Comparison of ENCODE assay signal across 8 cellular contexts in the genomic region with DNA sequence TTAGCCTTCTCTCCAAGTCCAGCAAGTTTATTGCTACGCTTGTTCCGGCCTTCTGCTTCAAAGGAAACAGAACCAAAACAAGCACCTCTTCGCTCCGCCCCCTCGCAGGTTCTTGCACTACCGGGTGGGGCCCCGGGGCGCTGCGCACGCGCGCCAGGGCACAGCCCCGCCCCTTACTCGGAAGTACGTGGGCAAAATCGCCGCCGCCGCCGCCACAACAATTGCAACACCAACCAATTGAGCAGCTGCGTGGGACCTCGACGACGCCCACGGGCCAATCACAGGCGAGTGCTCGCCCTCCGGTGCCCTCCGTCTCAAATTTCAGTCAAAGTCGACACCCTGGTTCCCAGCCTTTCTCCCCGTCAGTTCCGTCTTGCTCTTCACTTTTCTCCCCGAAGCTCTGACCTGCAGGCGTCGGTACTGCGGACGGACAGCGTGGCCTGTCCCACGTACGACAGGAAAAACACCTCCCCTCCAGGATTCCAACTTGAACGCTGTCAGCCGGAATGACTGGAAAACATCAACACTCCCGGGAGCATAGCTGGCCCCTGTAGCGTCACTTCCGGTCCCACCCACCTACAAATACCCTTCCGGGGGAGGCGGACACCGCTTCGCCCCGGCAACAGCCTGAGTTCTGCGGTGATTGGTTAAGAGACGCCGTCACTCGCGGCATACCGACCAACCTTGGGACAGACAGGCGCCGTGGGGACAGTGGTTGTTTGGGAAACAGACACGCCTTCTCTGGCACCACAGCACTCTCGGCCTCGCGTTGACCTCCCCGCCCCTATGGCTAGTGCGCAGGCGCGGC. TPM values are rescaled to one million over a fixed set of nuclear protein-coding genes. Genes with fewer than 3 reads are reported as not detected.
DNase-seq lines count a peak whose midpoint lies in the region; ATAC-seq and TF ChIP-seq lines count a peak whose summit lies in the region.

No MANE protein-coding gene starts in this region.

- DNase-seq in GM04504 (ENCODE audit: low read depth) = peak; percentile 95
- peak; percentile 97 for DNase-seq in NB4 (ENCODE audit: low read depth)
- peak; percentile 97 for DNase-seq in SK-N-DZ (ENCODE audit: low spot score)
- DNase-seq in activated naive CD4-positive, alpha-beta T cell treated with anti-CD3 and anti-CD28 coated beads, Interleukin-2, amount 50 U/mL, for 16 hours = peak; percentile 90
- DNase-seq in germinal center (ENCODE audit: low spot score) = peak; percentile 93
- peak; percentile 85 for DNase-seq in non-pigmented ciliary epithelial cell (ENCODE audit: low read depth)
- DNase-seq in superior temporal gyrus (ENCODE audit: extremely low spot score) = peak; percentile 94

- TF ChIP-seq CTCF in NB4 (IDR thresholded peaks at IDR 0.05; ENCODE audit: low read depth, low read length) = no peak

- ATAC-seq in HG02571 (IDR thresholded peaks at IDR 0.05; ENCODE audit: unreplicated experiment) = peak; percentile 76

- TF ChIP-seq POLR2A in NB4 (IDR thresholded peaks at IDR 0.05; ENCODE audit: extremely low read depth, insufficient read length) = peak; percentile 26

- H3K4me3 ChIP-seq in NB4 (ENCODE audit: low read depth, low read length) = peak overlapping the region; percentile 72

RNA-seq across cellular contexts. Expression of gene OTUD5, which starts 0.6 kb away (rescaled TPM):
- polyA plus RNA-seq in SK-N-DZ (2014; cell fraction: cytosol; rRNA removed) = 28.2 and 37.9 TPM in 2 replicates
- 51.9 and 54.4 TPM in 2 replicates for polyA plus RNA-seq in SK-N-DZ (2014; cell fraction: nucleus; rRNA removed)

RNA-seq across cellular contexts. Expression of gene KCND1, which starts 13.6 kb away (rescaled TPM):
- 0.51 and 0.71 TPM in 2 replicates for polyA plus RNA-seq in SK-N-DZ (2014; cell fraction: cytosol; rRNA removed)
- 5.2 and 7.2 TPM in 2 replicates for polyA plus RNA-seq in SK-N-DZ (2014; cell fraction: nucleus; rRNA removed)

RNA-seq across cellular contexts. Expression of gene PIM2, which starts 39.2 kb away (rescaled TPM):
- polyA plus RNA-seq in SK-N-DZ (2014; cell fraction: cytosol; rRNA removed) = 10.6 and 11.2 TPM in 2 replicates
- polyA plus RNA-seq in SK-N-DZ (2014; cell fraction: nucleus; rRNA removed) = 6.1 and 6.7 TPM in 2 replicates

RNA-seq across cellular contexts. Expression of gene GRIPAP1, which starts 44.0 kb away (rescaled TPM):
- polyA plus RNA-seq in SK-N-DZ (2014; cell fraction: cytosol; rRNA removed) = 22.4 and 22.9 TPM in 2 replicates
- polyA plus RNA-seq in SK-N-DZ (2014; cell fraction: nucleus; rRNA removed) = 87.0 and 116 TPM in 2 replicates

RNA-seq across cellular contexts. Expression of gene SLC35A2, which starts 46.6 kb away (rescaled TPM):
- 11.0 and 16.5 TPM in 2 replicates for polyA plus RNA-seq in SK-N-DZ (2014; cell fraction: cytosol; rRNA removed)
- 13.2 and 21.5 TPM in 2 replicates for polyA plus RNA-seq in SK-N-DZ (2014; cell fraction: nucleus; rRNA removed)

Comparison
In these comparisons a context has a peak if more than half of its experiments do, and no peak if none do; other contexts are left out.
1. Peak in every context shown above with its lines: DNase-seq, ATAC-seq and H3K4me3 ChIP-seq.